12 cellular contexts compared by ENCODE assay signal in the genomic region with DNA sequence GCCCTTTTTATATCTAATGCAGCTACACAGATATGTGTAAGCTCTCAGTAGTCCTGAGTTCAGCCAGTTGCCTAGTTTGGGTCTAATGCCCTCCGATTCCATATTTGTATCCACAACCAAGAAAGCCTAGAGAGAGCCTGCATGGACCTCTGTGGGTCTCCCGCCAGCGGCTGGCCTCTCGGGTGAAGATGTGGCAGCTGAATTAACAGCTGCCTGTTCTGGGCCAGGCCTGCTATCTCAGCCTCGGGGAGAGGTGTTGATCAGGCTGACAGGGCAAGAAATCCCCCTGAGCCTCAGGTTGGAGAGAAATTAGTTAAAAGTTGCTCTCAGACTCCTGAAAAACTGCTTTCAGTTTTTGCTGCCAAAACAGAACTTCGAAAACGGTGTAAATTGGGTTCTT. TPM values are rescaled to one million over a fixed set of nuclear protein-coding genes. Genes with fewer than 3 reads are reported as not detected.
DNase-seq lines count a peak whose midpoint lies in the region; ATAC-seq, FAIRE-seq and TF ChIP-seq lines count a peak whose summit lies in the region.
"Had no signal": no experiment of that assay in that cellular context is flagged by ENCODE, and none has a peak within 500 bp of the region (broad histone marks: within the 10 kb centered on the region; RNA-seq: fewer than 3 reads in every experiment).

No MANE protein-coding gene starts in this region.

- no peak for TF ChIP-seq CTCF in HepG2 (CRISPR knock-in tag; IDR thresholded peaks at IDR 0.05)
- TF ChIP-seq CTCF in right lobe of liver (IDR thresholded peaks at IDR 0.05): no peak
- TF ChIP-seq CTCF in brain (conservative IDR thresholded peaks at IDR 0.05): no peak
- no peak for TF ChIP-seq CTCF in mesothelial cell of epicardium (IDR thresholded peaks at IDR 0.05; ENCODE audit: unreplicated experiment)
- TF ChIP-seq CTCF in CD4-positive, alpha-beta T cell (IDR thresholded peaks at IDR 0.05): no peak

- no peak for TF ChIP-seq EP300 in HepG2 (IDR thresholded peaks at IDR 0.05; ENCODE audit: low read depth in 2 of 2, low read length in 2 of 2)
- TF ChIP-seq EP300 in HepG2 (CRISPR knock-in tag; IDR thresholded peaks at IDR 0.05; ENCODE audit: borderline replicate concordance): no peak

- H3K36me3 ChIP-seq in HepG2 (replicated peaks in 1 of 2; ENCODE audit: control insufficient read depth in 1 of 2, insufficient read depth in 2 of 2, low read length in 2 of 2) (no peaks in the 10 kb centered on the region), right lobe of liver (no peaks in the 10 kb centered on the region)

- peak overlapping the region; percentile 41 for H3K27ac ChIP-seq in HepG2 (ENCODE audit: extremely low read length, insufficient read depth, low read length)
- H3K27ac ChIP-seq in right lobe of liver: no peak overlapping the region
- H3K27ac ChIP-seq in CD4-positive, alpha-beta T cell (ENCODE audit: low read depth, low read length): no peak overlapping the region

- peaks cover 70% of the 10 kb centered on the region for H3K4me1 Mint-ChIP-seq in brain
- peaks cover 61% of the 10 kb centered on the region for H3K4me1 Mint-ChIP-seq in mesothelial cell of epicardium
- peaks cover 24% of the 10 kb centered on the region for H3K4me1 Mint-ChIP-seq in CD4-positive, alpha-beta T cell (ENCODE audit: low read depth)

- H3K27ac Mint-ChIP-seq in brain (peak overlapping the region; percentile 77 to 97 (median 94)), mesothelial cell of epicardium (peak overlapping the region; percentile 94)
- H3K27ac Mint-ChIP-seq in CD4-positive, alpha-beta T cell: no peak overlapping the region

- no peaks in the 10 kb centered on the region for H4K20me1 ChIP-seq in HepG2 (ENCODE audit: insufficient read depth, low read length)

- peaks cover 83% of the 10 kb centered on the region for H3K79me2 ChIP-seq in HepG2 (ENCODE audit: insufficient read depth, low read length)

- H3K4me1 ChIP-seq in HepG2 (ENCODE audit: insufficient read depth, low read length) (peaks cover 70% of the 10 kb centered on the region), right lobe of liver (no peaks in the 10 kb centered on the region)

- 35% methylated on average over 7 of the region's 7 CpGs for WGBS in HepG2 (ENCODE audit: low lambda C conversion rate)
- WGBS in right lobe of liver (ENCODE audit: insufficient coverage, low coverage, low lambda C conversion rate, missing lambda C conversion rate): 66% methylated on average over 6 of the region's 7 CpGs

- POLR2A ChIA-PET in HepG2 (lab: Yijun Ruan, JAX): interaction anchor here (0.8 to 3.5 kb wide), 5 partner anchors 13 to 205 kb away, joined by 3 to 22 read pairs (median 3); a partner anchor contains a TSS
- POLR2A ChIA-PET in CD4-positive, alpha-beta T cell (lab: Charles Lee): no interaction called here

- no peaks in the 10 kb centered on the region for H3K27me3 Mint-ChIP-seq in brain
- H3K27me3 Mint-ChIP-seq in mesothelial cell of epicardium (ENCODE audit: low read depth): no peaks in the 10 kb centered on the region
- H3K27me3 Mint-ChIP-seq in CD4-positive, alpha-beta T cell: no peaks in the 10 kb centered on the region

- in situ Hi-C loops in HepG2 (cut with HindIII; ENCODE audit: extremely low pct_ligation_motif_present, low pct_unique_long_range_greater_than_20kb): no loop called here

- H3K27me3 ChIP-seq in HepG2 (ENCODE audit: control insufficient read depth in 1 of 2, insufficient read depth in 2 of 2, low read length in 2 of 2): no peaks in the 10 kb centered on the region; a peak in 1 of 5 replicates
- no peaks in the 10 kb centered on the region for H3K27me3 ChIP-seq in right lobe of liver
- H3K27me3 ChIP-seq in CD4-positive, alpha-beta T cell (ENCODE audit: control insufficient read depth, insufficient read depth, low read length): no peaks in the 10 kb centered on the region

- H3K36me3 Mint-ChIP-seq in brain: no peaks in the 10 kb centered on the region
- peaks cover 2% of the 10 kb centered on the region for H3K36me3 Mint-ChIP-seq in mesothelial cell of epicardium
- H3K36me3 Mint-ChIP-seq in CD4-positive, alpha-beta T cell (ENCODE audit: low read depth): no peaks in the 10 kb centered on the region

- no peak for FAIRE-seq in HepG2 (lab: Jason Lieb, UNC)
- FAIRE-seq: GM18507 had no signal

- DNase-seq in HepG2 (ENCODE audit: low spot score): no peak
- DNase-seq in right lobe of liver: no peak
- no peak for DNase-seq in mesothelial cell of epicardium (ENCODE audit: low spot score in 2 of 2, unreplicated experiment in 2 of 2)
- no peak for DNase-seq in CD4-positive, alpha-beta T cell
- DNase-seq in DMS153 (lab: John Stamatoyannopoulos, UW): no peak
- DNase-seq in NCI-H524 treated with DMSO at 0.1 percent for 48 hours (lab: John Stamatoyannopoulos, UW): no peak
- no peak for DNase-seq in activated gamma-delta T cell treated with Interleukin-2 at 50 U/mL for 16 hours
- DNase-seq: activated CD4-positive, alpha-beta T cell treated with anti-CD3 and anti-CD28 coated beads for 48 hours; activated naive CD4-positive, alpha-beta T cell treated with anti-CD3 and anti-CD28 coated beads, Interleukin-2, amount 50 U/mL, for 16 hours; NCI-H1694 had no signal

- CTCF ChIA-PET in HepG2 (lab: Yijun Ruan, JAX; ENCODE audit: low intra/inter-chr PET ratio, low total read pairs): no interaction called here
- CTCF ChIA-PET in CD4-positive, alpha-beta T cell (lab: Charles Lee): no interaction called here

- peak overlapping the region; percentile 67 for H3K4me2 ChIP-seq in HepG2 (ENCODE audit: low read depth, low read length)

- BruUV-seq in HepG2 (replicated peaks; lab: Mats Ljungman, UMichigan): no TSS peak

- peak overlapping the region in 3 of 5 experiments; percentile 51 to 75 (median 57) for H3K4me3 Mint-ChIP-seq in brain
- H3K4me3 Mint-ChIP-seq in mesothelial cell of epicardium: no peak overlapping the region
- H3K4me3 Mint-ChIP-seq in CD4-positive, alpha-beta T cell: no peak overlapping the region

- H3K9me3 Mint-ChIP-seq in brain (peaks cover 0 to 3% (median 0%) of the 10 kb centered on the region in 5 experiments), mesothelial cell of epicardium (no peaks in the 10 kb centered on the region)
- H3K9me3 Mint-ChIP-seq in CD4-positive, alpha-beta T cell: no peaks in the 10 kb centered on the region

- ATAC-seq in HepG2: 0 out of 3 replicates have a peak, but pooled peaks have one; percentile 7
- no peak for ATAC-seq in right lobe of liver
- ATAC-seq in CD4-positive, alpha-beta T cell (ENCODE audit: poor library complexity): no peak

- H3K9me3 ChIP-seq in HepG2 (ENCODE audit: low read length) (no peaks in the 10 kb centered on the region), right lobe of liver (no peaks in the 10 kb centered on the region)
- H3K9me3 ChIP-seq in CD4-positive, alpha-beta T cell (ENCODE audit: control insufficient read depth, low read length): no peaks in the 10 kb centered on the region

- peak overlapping the region; percentile 45; the same call in 1 of the 2 replicates for H3K9ac ChIP-seq in HepG2 (ENCODE audit: insufficient read depth, low read depth, low read length)

- intact Hi-C loops in HepG2 (cut with micrococcal nuclease; ENCODE audit: unreplicated experiment): no loop called here
- intact Hi-C loops in right lobe of liver (cut with DNase I): no loop called here
- intact Hi-C loops in CD4-positive, alpha-beta T cell (cut with DNase I, micrococcal nuclease): no loop called here

- no peak for TF ChIP-seq RAD21 in HepG2 (CRISPR knock-in tag; IDR thresholded peaks at IDR 0.05)

- no peak for TF ChIP-seq POLR2A in HepG2 (IDR thresholded peaks at IDR 0.05; ENCODE audit: insufficient read depth in 1 of 2, low read depth in 2 of 2, low read length in 2 of 2)
- no peak for TF ChIP-seq POLR2A in right lobe of liver (IDR thresholded peaks at IDR 0.05)

- H3K4me3 ChIP-seq in HepG2 (replicated peaks in 1 of 3; ENCODE audit: insufficient read depth in 1 of 3, low read depth in 2 of 3, low read length in 3 of 3) (peak overlapping the region in 2 of 3 experiments; percentile 9 to 42; a peak in 2 of 6 replicates), right lobe of liver (no peak overlapping the region)

- H2AFZ ChIP-seq in HepG2 (ENCODE audit: low read length): no peak overlapping the region

RNA-seq across cellular contexts. Expression of a gene that starts 19.8 kb away (rescaled TPM):
- total RNA-seq in HepG2 (2016; rRNA removed; fragmentation: Illumina TruSeq; extraction: Trizol): 48.5 and 99.8 TPM in 2 replicates
- total RNA-seq in HepG2 (2016; cell fraction: cytosol; rRNA removed; fragmentation: Illumina TruSeq; extraction: Trizol; ENCODE audit: low read depth): 16.1 and 17.5 TPM in 2 replicates
- 42.2 and 99.6 TPM in 2 replicates for total RNA-seq in HepG2 (2016; cell fraction: insoluble cytoplasmic fraction; rRNA removed; fragmentation: Illumina TruSeq; extraction: Trizol)
- total RNA-seq in HepG2 (2016; cell fraction: membrane; rRNA removed; fragmentation: Illumina TruSeq; extraction: Trizol): 29.0 and 31.7 TPM in 2 replicates
- total RNA-seq in HepG2 (2016; cell fraction: nucleus; rRNA removed; fragmentation: Illumina TruSeq; extraction: Trizol): 111 and 135 TPM in 2 replicates
- 98.5 and 116 TPM in 2 replicates for polyA plus RNA-seq in HepG2 (2011; rRNA removed)
- 75.5 and 97.3 TPM in 2 replicates for polyA plus RNA-seq in HepG2 (2011; cell fraction: cytosol; rRNA removed)
- 240 and 289 TPM in 2 replicates for polyA plus RNA-seq in HepG2 (2011; cell fraction: nucleus; rRNA removed)
- 93.9 and 95.7 TPM in 2 replicates for polyA plus RNA-seq in HepG2 (2012)
- 6.8 and 7.3 TPM in 2 replicates for polyA plus RNA-seq in HepG2 (2016; cell fraction: cytosol; fragmentation: Illumina TruSeq; extraction: Trizol; ENCODE audit: low read depth)
- 34.4 and 38.1 TPM in 2 replicates for polyA plus RNA-seq in HepG2 (2016; cell fraction: insoluble cytoplasmic fraction; fragmentation: Illumina TruSeq; extraction: Trizol; ENCODE audit: low read depth)
- polyA plus RNA-seq in HepG2 (2016; cell fraction: membrane; fragmentation: Illumina TruSeq; extraction: Trizol; ENCODE audit: low read depth): 12.8 and 15.4 TPM in 2 replicates
- polyA plus RNA-seq in HepG2 (2016; cell fraction: nucleus; fragmentation: Illumina TruSeq; extraction: Trizol; ENCODE audit: insufficient read depth, low read depth): 220 and 224 TPM in 2 replicates
- 0.19 and 231 TPM in 2 replicates for polyA minus RNA-seq in HepG2 (2011; rRNA and poly(A)+ RNA removed; ENCODE audit: low replicate concordance)
- 83.9 and 88.1 TPM in 2 replicates for polyA minus RNA-seq in HepG2 (2011; cell fraction: cytosol; rRNA and poly(A)+ RNA removed)
- polyA minus RNA-seq in HepG2 (2011; cell fraction: nucleus; rRNA and poly(A)+ RNA removed): 66.0 and 71.1 TPM in 2 replicates
- total RNA-seq in right lobe of liver: 1 to 10 TPM in 3 of 6 experiments, under 1 TPM in 3; 0.55 to 1.8 (median 0.99) TPM
- polyA plus RNA-seq in brain (ENCODE audit: insufficient read depth, low read depth, low replicate concordance): 109 TPM
- 303 to 313 TPM (median 308 TPM) in 3 replicates for total RNA-seq in mesothelial cell of epicardium
- 1 to 10 TPM; 1.2 to 1.6 TPM for total RNA-seq in CD4-positive, alpha-beta T cell

RNA-seq across cellular contexts. Expression of a gene that starts 36.5 kb away (rescaled TPM):
- total RNA-seq in HepG2 (2016; rRNA removed; fragmentation: Illumina TruSeq; extraction: Trizol): 45.4 and 45.8 TPM in 2 replicates
- total RNA-seq in HepG2 (2016; cell fraction: cytosol; rRNA removed; fragmentation: Illumina TruSeq; extraction: Trizol; ENCODE audit: low read depth): 8.5 and 8.8 TPM in 2 replicates
- 47.2 and 51.0 TPM in 2 replicates for total RNA-seq in HepG2 (2016; cell fraction: insoluble cytoplasmic fraction; rRNA removed; fragmentation: Illumina TruSeq; extraction: Trizol)
- total RNA-seq in HepG2 (2016; cell fraction: membrane; rRNA removed; fragmentation: Illumina TruSeq; extraction: Trizol): 13.3 and 15.2 TPM in 2 replicates
- total RNA-seq in HepG2 (2016; cell fraction: nucleus; rRNA removed; fragmentation: Illumina TruSeq; extraction: Trizol): 35.8 and 40.4 TPM in 2 replicates
- 70.4 and 89.4 TPM in 2 replicates for polyA plus RNA-seq in HepG2 (2011; rRNA removed)
- 29.9 and 38.2 TPM in 2 replicates for polyA plus RNA-seq in HepG2 (2011; cell fraction: cytosol; rRNA removed)
- polyA plus RNA-seq in HepG2 (2011; cell fraction: nucleus; rRNA removed): 249 and 270 TPM in 2 replicates
- polyA plus RNA-seq in HepG2 (2012): 56.0 and 58.1 TPM in 2 replicates
- polyA plus RNA-seq in HepG2 (2016; cell fraction: cytosol; fragmentation: Illumina TruSeq; extraction: Trizol; ENCODE audit: low read depth): 4.5 and 5.4 TPM in 2 replicates
- 32.7 and 33.8 TPM in 2 replicates for polyA plus RNA-seq in HepG2 (2016; cell fraction: insoluble cytoplasmic fraction; fragmentation: Illumina TruSeq; extraction: Trizol; ENCODE audit: low read depth)
- 6.9 and 7.6 TPM in 2 replicates for polyA plus RNA-seq in HepG2 (2016; cell fraction: membrane; fragmentation: Illumina TruSeq; extraction: Trizol; ENCODE audit: low read depth)
- 72.9 and 91.6 TPM in 2 replicates for polyA plus RNA-seq in HepG2 (2016; cell fraction: nucleus; fragmentation: Illumina TruSeq; extraction: Trizol; ENCODE audit: insufficient read depth, low read depth)
- 12.0 and 88.9 TPM in 2 replicates for polyA minus RNA-seq in HepG2 (2011; rRNA and poly(A)+ RNA removed; ENCODE audit: low replicate concordance)
- 22.5 and 32.4 TPM in 2 replicates for polyA minus RNA-seq in HepG2 (2011; cell fraction: cytosol; rRNA and poly(A)+ RNA removed)
- 64.2 and 74.3 TPM in 2 replicates for polyA minus RNA-seq in HepG2 (2011; cell fraction: nucleus; rRNA and poly(A)+ RNA removed)
- total RNA-seq in right lobe of liver: 100 to 1,000 TPM in 1 of 6 experiments, 10 to 100 TPM in 5; 45.8 to 134 (median 65.0) TPM
- 81.2 TPM for polyA plus RNA-seq in brain (ENCODE audit: insufficient read depth, low read depth, low replicate concordance)
- 61.9 to 69.2 TPM (median 69.0 TPM) in 3 replicates for total RNA-seq in mesothelial cell of epicardium
- 10 to 100 TPM; 39.6 to 40.8 TPM for total RNA-seq in CD4-positive, alpha-beta T cell

RNA-seq across cellular contexts. Expression of a gene that starts 36.7 kb away (rescaled TPM):
- total RNA-seq in HepG2 (2016; rRNA removed; fragmentation: Illumina TruSeq; extraction: Trizol): 56.1 and 56.8 TPM in 2 replicates
- total RNA-seq in HepG2 (2016; cell fraction: cytosol; rRNA removed; fragmentation: Illumina TruSeq; extraction: Trizol; ENCODE audit: low read depth): 24.7 and 25.2 TPM in 2 replicates
- 45.8 and 58.5 TPM in 2 replicates for total RNA-seq in HepG2 (2016; cell fraction: insoluble cytoplasmic fraction; rRNA removed; fragmentation: Illumina TruSeq; extraction: Trizol)
- 19.8 and 24.7 TPM in 2 replicates for total RNA-seq in HepG2 (2016; cell fraction: membrane; rRNA removed; fragmentation: Illumina TruSeq; extraction: Trizol)
- 29.3 and 31.1 TPM in 2 replicates for total RNA-seq in HepG2 (2016; cell fraction: nucleus; rRNA removed; fragmentation: Illumina TruSeq; extraction: Trizol)
- 65.6 and 69.9 TPM in 2 replicates for polyA plus RNA-seq in HepG2 (2011; rRNA removed)
- polyA plus RNA-seq in HepG2 (2011; cell fraction: cytosol; rRNA removed): 54.5 and 71.8 TPM in 2 replicates
- polyA plus RNA-seq in HepG2 (2011; cell fraction: nucleus; rRNA removed): 75.8 and 91.0 TPM in 2 replicates
- 95.2 and 116 TPM in 2 replicates for polyA plus RNA-seq in HepG2 (2012)
- 24.0 and 25.5 TPM in 2 replicates for polyA plus RNA-seq in HepG2 (2016; cell fraction: cytosol; fragmentation: Illumina TruSeq; extraction: Trizol; ENCODE audit: low read depth)
- 88.5 and 104 TPM in 2 replicates for polyA plus RNA-seq in HepG2 (2016; cell fraction: insoluble cytoplasmic fraction; fragmentation: Illumina TruSeq; extraction: Trizol; ENCODE audit: low read depth)
- 24.2 and 27.0 TPM in 2 replicates for polyA plus RNA-seq in HepG2 (2016; cell fraction: membrane; fragmentation: Illumina TruSeq; extraction: Trizol; ENCODE audit: low read depth)
- 91.3 and 95.0 TPM in 2 replicates for polyA plus RNA-seq in HepG2 (2016; cell fraction: nucleus; fragmentation: Illumina TruSeq; extraction: Trizol; ENCODE audit: insufficient read depth, low read depth)
- 45.8 and 60.7 TPM in 2 replicates for polyA minus RNA-seq in HepG2 (2011; rRNA and poly(A)+ RNA removed; ENCODE audit: low replicate concordance)
- polyA minus RNA-seq in HepG2 (2011; cell fraction: cytosol; rRNA and poly(A)+ RNA removed): 30.5 and 54.2 TPM in 2 replicates
- polyA minus RNA-seq in HepG2 (2011; cell fraction: nucleus; rRNA and poly(A)+ RNA removed): 18.3 and 19.6 TPM in 2 replicates
- 10 to 100 TPM; 41.6 to 63.1 (median 60.4) TPM for total RNA-seq in right lobe of liver
- polyA plus RNA-seq in brain (ENCODE audit: insufficient read depth, low read depth, low replicate concordance): 123 TPM
- 50.5 to 55.5 TPM (median 54.9 TPM) in 3 replicates for total RNA-seq in mesothelial cell of epicardium
- total RNA-seq in CD4-positive, alpha-beta T cell: 10 to 100 TPM; 42.8 to 48.0 TPM

RNA-seq across cellular contexts. Expression of a gene that starts 42.3 kb away (rescaled TPM):
- total RNA-seq in HepG2 (2016; rRNA removed; fragmentation: Illumina TruSeq; extraction: Trizol): 30.7 and 32.0 TPM in 2 replicates
- 1.6 and 2.2 TPM in 2 replicates for total RNA-seq in HepG2 (2016; cell fraction: cytosol; rRNA removed; fragmentation: Illumina TruSeq; extraction: Trizol; ENCODE audit: low read depth)
- 27.3 and 31.2 TPM in 2 replicates for total RNA-seq in HepG2 (2016; cell fraction: insoluble cytoplasmic fraction; rRNA removed; fragmentation: Illumina TruSeq; extraction: Trizol)
- total RNA-seq in HepG2 (2016; cell fraction: membrane; rRNA removed; fragmentation: Illumina TruSeq; extraction: Trizol): 5.8 and 6.7 TPM in 2 replicates
- 34.6 and 35.9 TPM in 2 replicates for total RNA-seq in HepG2 (2016; cell fraction: nucleus; rRNA removed; fragmentation: Illumina TruSeq; extraction: Trizol)
- 60.7 and 79.4 TPM in 2 replicates for polyA plus RNA-seq in HepG2 (2011; rRNA removed)
- polyA plus RNA-seq in HepG2 (2011; cell fraction: cytosol; rRNA removed): 38.0 and 49.6 TPM in 2 replicates
- 221 and 265 TPM in 2 replicates for polyA plus RNA-seq in HepG2 (2011; cell fraction: nucleus; rRNA removed)
- 36.5 and 41.4 TPM in 2 replicates for polyA plus RNA-seq in HepG2 (2012)
- polyA plus RNA-seq in HepG2 (2016; cell fraction: cytosol; fragmentation: Illumina TruSeq; extraction: Trizol; ENCODE audit: low read depth): 1.1 and 1.4 TPM in 2 replicates
- polyA plus RNA-seq in HepG2 (2016; cell fraction: insoluble cytoplasmic fraction; fragmentation: Illumina TruSeq; extraction: Trizol; ENCODE audit: low read depth): 16.9 and 21.5 TPM in 2 replicates
- 2.2 and 2.7 TPM in 2 replicates for polyA plus RNA-seq in HepG2 (2016; cell fraction: membrane; fragmentation: Illumina TruSeq; extraction: Trizol; ENCODE audit: low read depth)
- 63.7 and 70.4 TPM in 2 replicates for polyA plus RNA-seq in HepG2 (2016; cell fraction: nucleus; fragmentation: Illumina TruSeq; extraction: Trizol; ENCODE audit: insufficient read depth, low read depth)
- polyA minus RNA-seq in HepG2 (2011; rRNA and poly(A)+ RNA removed; ENCODE audit: low replicate concordance): 14.4 and 143 TPM in 2 replicates
- 44.5 and 45.5 TPM in 2 replicates for polyA minus RNA-seq in HepG2 (2011; cell fraction: cytosol; rRNA and poly(A)+ RNA removed)
- polyA minus RNA-seq in HepG2 (2011; cell fraction: nucleus; rRNA and poly(A)+ RNA removed): 65.0 and 67.0 TPM in 2 replicates
- 10 to 100 TPM in 1 of 6 experiments, 1 to 10 TPM in 5; 6.5 to 12.7 (median 8.8) TPM for total RNA-seq in right lobe of liver
- polyA plus RNA-seq in brain (ENCODE audit: insufficient read depth, low read depth, low replicate concordance): 35.6 TPM
- total RNA-seq in mesothelial cell of epicardium: 88.0 to 90.9 TPM (median 90.6 TPM) in 3 replicates
- 1 to 10 TPM; 5.9 to 6.9 TPM for total RNA-seq in CD4-positive, alpha-beta T cell

Comparison
In these comparisons a context has a peak if more than half of its experiments do, and no peak if none do; other contexts are left out.
1. H3K4me3 ChIP-seq: peak in HepG2 (2 of 3); none in right lobe of liver (0 of 3).
2. RNA of a gene that starts 19.8 kb away (total RNA-seq): 303 to 313 TPM in mesothelial cell of epicardium and 16.1 to 135 TPM in HepG2; 1.2 to 1.6 TPM in CD4-positive, alpha-beta T cell and 0.55 to 1.8 TPM in right lobe of liver; every median in the first group is over 4 times any median in the second.
3. H3K4me3 Mint-ChIP-seq: peak in brain (3 of 5); none in mesothelial cell of epicardium (single experiment) and CD4-positive, alpha-beta T cell (single experiment).